In the genomic region with DNA sequence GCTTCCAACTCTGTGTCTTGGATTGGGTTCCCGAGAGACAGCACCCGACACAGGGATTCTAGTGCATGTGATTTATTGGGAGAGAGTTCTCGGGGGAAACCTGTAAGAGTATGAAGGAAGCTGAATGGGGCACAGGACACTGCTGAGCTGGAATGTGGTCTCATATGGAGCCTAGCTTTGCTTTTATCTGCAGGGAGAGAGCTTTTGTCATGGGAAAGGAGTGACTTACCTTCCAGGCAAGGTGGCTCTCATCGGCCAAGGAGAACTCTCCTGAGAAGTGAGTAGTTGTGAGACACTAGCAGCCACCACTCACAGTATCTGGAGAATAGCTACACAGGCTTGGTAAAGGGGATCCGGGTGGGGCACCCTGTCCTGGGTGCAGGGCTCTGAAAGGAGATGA, we compare ENCODE assay signal across 1 cellular context.
TF ChIP-seq lines count a peak whose summit lies in the region.

No MANE protein-coding gene starts in this region.

TF ChIP-seq in H1, 55 proteins besides CTCF, POLR2A, EP300 and RAD21:
- TF ChIP-seq EGR1 (IDR thresholded peaks at IDR 0.05; ENCODE audit: borderline replicate concordance, low read depth, low read length) (no peak), TEAD4 (IDR thresholded peaks at IDR 0.05; ENCODE audit: low read depth, low read length) (peak; percentile 61; the same call in 1 of the 2 replicates)
